Comparison of ENCODE assay signal across 1 cellular context in the genomic region with DNA sequence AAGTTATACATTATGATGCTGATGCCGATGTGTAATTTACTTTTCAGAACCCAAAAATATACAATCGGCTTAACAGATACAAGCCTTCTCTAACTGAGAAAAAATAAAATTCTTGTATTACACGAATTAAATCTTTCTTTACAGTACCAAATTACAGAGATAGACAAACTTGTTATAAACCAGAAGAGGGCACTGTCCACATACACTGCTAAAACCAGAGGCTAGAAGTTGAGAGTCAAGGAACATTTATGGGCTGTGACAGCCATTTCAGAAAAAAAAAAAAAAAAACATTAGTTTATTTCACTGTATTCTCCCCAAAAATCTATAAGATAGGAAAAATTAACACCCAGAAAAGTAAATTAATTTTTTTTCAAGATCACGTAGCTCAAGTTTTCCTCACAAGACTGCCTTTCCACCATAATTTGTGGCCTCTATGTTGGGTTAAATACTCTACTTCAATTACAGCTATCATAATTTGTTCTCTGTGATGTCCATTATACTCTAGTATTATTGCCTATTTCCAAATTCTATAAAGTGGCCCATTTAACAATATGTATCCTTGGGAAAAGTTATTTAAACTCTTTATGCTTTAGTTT.
TF ChIP-seq lines count a peak whose summit lies in the region.

No MANE protein-coding gene starts in this region.

TF ChIP-seq in K562, 482 proteins besides CTCF, POLR2A, EP300 and RAD21 (continued from another document and continues in another):
- TF ChIP-seq, protein P1, sequence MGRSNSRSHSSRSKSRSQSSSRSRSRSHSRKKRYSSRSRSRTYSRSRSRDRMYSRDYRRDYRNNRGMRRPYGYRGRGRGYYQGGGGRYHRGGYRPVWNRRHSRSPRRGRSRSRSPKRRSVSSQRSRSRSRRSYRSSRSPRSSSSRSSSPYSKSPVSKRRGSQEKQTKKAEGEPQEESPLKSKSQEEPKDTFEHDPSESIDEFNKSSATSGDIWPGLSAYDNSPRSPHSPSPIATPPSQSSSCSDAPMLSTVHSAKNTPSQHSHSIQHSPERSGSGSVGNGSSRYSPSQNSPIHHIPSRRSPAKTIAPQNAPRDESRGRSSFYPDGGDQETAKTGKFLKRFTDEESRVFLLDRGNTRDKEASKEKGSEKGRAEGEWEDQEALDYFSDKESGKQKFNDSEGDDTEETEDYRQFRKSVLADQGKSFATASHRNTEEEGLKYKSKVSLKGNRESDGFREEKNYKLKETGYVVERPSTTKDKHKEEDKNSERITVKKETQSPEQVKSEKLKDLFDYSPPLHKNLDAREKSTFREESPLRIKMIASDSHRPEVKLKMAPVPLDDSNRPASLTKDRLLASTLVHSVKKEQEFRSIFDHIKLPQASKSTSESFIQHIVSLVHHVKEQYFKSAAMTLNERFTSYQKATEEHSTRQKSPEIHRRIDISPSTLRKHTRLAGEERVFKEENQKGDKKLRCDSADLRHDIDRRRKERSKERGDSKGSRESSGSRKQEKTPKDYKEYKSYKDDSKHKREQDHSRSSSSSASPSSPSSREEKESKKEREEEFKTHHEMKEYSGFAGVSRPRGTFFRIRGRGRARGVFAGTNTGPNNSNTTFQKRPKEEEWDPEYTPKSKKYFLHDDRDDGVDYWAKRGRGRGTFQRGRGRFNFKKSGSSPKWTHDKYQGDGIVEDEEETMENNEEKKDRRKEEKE (IDR thresholded peaks at IDR 0.05; ENCODE audit: borderline replicate concordance in 1 of 2, control insufficient read depth in 1 of 2, low read depth in 2 of 2, low read length in 1 of 2): peak in 1 of 2 experiments; percentile 44; a peak in 1 of 4 replicates
- TF ChIP-seq, protein P2, sequence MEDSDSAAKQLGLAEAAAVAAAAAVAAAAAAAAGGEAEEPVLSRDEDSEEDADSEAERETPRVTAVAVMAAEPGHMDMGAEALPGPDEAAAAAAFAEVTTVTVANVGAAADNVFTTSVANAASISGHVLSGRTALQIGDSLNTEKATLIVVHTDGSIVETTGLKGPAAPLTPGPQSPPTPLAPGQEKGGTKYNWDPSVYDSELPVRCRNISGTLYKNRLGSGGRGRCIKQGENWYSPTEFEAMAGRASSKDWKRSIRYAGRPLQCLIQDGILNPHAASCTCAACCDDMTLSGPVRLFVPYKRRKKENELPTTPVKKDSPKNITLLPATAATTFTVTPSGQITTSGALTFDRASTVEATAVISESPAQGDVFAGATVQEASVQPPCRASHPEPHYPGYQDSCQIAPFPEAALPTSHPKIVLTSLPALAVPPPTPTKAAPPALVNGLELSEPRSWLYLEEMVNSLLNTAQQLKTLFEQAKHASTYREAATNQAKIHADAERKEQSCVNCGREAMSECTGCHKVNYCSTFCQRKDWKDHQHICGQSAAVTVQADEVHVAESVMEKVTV (CRISPR knock-in tag; IDR thresholded peaks at IDR 0.05): peak; percentile 59; the same call in 1 of the 2 replicates
- TF ChIP-seq, protein P3, sequence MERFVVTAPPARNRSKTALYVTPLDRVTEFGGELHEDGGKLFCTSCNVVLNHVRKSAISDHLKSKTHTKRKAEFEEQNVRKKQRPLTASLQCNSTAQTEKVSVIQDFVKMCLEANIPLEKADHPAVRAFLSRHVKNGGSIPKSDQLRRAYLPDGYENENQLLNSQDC (CRISPR knock-in tag; IDR thresholded peaks at IDR 0.05): no peak
- no peak for TF ChIP-seq GTF2E2 (tag; IDR thresholded peaks at IDR 0.05)
- peak; percentile 68 for TF ChIP-seq CC2D1A (IDR thresholded peaks at IDR 0.05)
- TF ChIP-seq ZNF12 (CRISPR knock-in tag; IDR thresholded peaks at IDR 0.05): no peak
- TF ChIP-seq ZEB2 (IDR thresholded peaks at IDR 0.05): no peak
- TF ChIP-seq HNRNPLL (IDR thresholded peaks at IDR 0.05; ENCODE audit: low read depth, low read length, poor library complexity, severe bottlenecking): no peak
- TF ChIP-seq, protein P4, sequence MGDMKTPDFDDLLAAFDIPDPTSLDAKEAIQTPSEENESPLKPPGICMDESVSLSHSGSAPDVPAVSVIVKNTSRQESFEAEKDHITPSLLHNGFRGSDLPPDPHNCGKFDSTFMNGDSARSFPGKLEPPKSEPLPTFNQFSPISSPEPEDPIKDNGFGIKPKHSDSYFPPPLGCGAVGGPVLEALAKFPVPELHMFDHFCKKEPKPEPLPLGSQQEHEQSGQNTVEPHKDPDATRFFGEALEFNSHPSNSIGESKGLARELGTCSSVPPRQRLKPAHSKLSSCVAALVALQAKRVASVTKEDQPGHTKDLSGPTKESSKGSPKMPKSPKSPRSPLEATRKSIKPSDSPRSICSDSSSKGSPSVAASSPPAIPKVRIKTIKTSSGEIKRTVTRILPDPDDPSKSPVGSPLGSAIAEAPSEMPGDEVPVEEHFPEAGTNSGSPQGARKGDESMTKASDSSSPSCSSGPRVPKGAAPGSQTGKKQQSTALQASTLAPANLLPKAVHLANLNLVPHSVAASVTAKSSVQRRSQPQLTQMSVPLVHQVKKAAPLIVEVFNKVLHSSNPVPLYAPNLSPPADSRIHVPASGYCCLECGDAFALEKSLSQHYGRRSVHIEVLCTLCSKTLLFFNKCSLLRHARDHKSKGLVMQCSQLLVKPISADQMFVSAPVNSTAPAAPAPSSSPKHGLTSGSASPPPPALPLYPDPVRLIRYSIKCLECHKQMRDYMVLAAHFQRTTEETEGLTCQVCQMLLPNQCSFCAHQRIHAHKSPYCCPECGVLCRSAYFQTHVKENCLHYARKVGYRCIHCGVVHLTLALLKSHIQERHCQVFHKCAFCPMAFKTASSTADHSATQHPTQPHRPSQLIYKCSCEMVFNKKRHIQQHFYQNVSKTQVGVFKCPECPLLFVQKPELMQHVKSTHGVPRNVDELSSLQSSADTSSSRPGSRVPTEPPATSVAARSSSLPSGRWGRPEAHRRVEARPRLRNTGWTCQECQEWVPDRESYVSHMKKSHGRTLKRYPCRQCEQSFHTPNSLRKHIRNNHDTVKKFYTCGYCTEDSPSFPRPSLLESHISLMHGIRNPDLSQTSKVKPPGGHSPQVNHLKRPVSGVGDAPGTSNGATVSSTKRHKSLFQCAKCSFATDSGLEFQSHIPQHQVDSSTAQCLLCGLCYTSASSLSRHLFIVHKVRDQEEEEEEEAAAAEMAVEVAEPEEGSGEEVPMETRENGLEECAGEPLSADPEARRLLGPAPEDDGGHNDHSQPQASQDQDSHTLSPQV (IDR thresholded peaks at IDR 0.05): peak; percentile 21; the same call in 1 of the 2 replicates
- TF ChIP-seq POU5F1 (IDR thresholded peaks at IDR 0.05; ENCODE audit: borderline replicate concordance, low read depth, low read length, partially characterized antibody): no peak
- TF ChIP-seq, protein P5, sequence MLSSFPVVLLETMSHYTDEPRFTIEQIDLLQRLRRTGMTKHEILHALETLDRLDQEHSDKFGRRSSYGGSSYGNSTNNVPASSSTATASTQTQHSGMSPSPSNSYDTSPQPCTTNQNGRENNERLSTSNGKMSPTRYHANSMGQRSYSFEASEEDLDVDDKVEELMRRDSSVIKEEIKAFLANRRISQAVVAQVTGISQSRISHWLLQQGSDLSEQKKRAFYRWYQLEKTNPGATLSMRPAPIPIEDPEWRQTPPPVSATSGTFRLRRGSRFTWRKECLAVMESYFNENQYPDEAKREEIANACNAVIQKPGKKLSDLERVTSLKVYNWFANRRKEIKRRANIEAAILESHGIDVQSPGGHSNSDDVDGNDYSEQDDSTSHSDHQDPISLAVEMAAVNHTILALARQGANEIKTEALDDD (IDR thresholded peaks at IDR 0.05): no peak
- no peak for TF ChIP-seq ZNF696 (CRISPR knock-in tag; conservative IDR thresholded peaks at IDR 0.05)
- TF ChIP-seq, protein P6, sequence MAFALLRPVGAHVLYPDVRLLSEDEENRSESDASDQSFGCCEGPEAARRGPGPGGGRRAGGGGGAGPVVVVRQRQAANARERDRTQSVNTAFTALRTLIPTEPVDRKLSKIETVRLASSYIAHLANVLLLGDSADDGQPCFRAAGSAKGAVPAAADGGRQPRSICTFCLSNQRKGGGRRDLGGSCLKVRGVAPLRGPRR (CRISPR knock-in tag; IDR thresholded peaks at IDR 0.05): no peak
- peak; percentile 56; the same call in 1 of the 2 replicates for TF ChIP-seq FOXJ2 (tag; IDR thresholded peaks at IDR 0.05)
- 0 out of 2 replicates have a peak, but pooled peaks have one; percentile 62 for TF ChIP-seq ZNF589 (CRISPR knock-in tag; IDR thresholded peaks at IDR 0.05; ENCODE audit: low read depth)
- TF ChIP-seq, protein P7, sequence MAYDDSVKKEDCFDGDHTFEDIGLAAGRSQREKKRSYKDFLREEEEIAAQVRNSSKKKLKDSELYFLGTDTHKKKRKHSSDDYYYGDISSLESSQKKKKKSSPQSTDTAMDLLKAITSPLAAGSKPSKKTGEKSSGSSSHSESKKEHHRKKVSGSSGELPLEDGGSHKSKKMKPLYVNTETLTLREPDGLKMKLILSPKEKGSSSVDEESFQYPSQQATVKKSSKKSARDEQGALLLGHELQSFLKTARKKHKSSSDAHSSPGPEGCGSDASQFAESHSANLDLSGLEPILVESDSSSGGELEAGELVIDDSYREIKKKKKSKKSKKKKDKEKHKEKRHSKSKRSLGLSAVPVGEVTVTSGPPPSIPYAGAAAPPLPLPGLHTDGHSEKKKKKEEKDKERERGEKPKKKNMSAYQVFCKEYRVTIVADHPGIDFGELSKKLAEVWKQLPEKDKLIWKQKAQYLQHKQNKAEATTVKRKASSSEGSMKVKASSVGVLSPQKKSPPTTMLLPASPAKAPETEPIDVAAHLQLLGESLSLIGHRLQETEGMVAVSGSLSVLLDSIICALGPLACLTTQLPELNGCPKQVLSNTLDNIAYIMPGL (CRISPR knock-in tag; IDR thresholded peaks at IDR 0.05): no peak
- TF ChIP-seq, protein P8, sequence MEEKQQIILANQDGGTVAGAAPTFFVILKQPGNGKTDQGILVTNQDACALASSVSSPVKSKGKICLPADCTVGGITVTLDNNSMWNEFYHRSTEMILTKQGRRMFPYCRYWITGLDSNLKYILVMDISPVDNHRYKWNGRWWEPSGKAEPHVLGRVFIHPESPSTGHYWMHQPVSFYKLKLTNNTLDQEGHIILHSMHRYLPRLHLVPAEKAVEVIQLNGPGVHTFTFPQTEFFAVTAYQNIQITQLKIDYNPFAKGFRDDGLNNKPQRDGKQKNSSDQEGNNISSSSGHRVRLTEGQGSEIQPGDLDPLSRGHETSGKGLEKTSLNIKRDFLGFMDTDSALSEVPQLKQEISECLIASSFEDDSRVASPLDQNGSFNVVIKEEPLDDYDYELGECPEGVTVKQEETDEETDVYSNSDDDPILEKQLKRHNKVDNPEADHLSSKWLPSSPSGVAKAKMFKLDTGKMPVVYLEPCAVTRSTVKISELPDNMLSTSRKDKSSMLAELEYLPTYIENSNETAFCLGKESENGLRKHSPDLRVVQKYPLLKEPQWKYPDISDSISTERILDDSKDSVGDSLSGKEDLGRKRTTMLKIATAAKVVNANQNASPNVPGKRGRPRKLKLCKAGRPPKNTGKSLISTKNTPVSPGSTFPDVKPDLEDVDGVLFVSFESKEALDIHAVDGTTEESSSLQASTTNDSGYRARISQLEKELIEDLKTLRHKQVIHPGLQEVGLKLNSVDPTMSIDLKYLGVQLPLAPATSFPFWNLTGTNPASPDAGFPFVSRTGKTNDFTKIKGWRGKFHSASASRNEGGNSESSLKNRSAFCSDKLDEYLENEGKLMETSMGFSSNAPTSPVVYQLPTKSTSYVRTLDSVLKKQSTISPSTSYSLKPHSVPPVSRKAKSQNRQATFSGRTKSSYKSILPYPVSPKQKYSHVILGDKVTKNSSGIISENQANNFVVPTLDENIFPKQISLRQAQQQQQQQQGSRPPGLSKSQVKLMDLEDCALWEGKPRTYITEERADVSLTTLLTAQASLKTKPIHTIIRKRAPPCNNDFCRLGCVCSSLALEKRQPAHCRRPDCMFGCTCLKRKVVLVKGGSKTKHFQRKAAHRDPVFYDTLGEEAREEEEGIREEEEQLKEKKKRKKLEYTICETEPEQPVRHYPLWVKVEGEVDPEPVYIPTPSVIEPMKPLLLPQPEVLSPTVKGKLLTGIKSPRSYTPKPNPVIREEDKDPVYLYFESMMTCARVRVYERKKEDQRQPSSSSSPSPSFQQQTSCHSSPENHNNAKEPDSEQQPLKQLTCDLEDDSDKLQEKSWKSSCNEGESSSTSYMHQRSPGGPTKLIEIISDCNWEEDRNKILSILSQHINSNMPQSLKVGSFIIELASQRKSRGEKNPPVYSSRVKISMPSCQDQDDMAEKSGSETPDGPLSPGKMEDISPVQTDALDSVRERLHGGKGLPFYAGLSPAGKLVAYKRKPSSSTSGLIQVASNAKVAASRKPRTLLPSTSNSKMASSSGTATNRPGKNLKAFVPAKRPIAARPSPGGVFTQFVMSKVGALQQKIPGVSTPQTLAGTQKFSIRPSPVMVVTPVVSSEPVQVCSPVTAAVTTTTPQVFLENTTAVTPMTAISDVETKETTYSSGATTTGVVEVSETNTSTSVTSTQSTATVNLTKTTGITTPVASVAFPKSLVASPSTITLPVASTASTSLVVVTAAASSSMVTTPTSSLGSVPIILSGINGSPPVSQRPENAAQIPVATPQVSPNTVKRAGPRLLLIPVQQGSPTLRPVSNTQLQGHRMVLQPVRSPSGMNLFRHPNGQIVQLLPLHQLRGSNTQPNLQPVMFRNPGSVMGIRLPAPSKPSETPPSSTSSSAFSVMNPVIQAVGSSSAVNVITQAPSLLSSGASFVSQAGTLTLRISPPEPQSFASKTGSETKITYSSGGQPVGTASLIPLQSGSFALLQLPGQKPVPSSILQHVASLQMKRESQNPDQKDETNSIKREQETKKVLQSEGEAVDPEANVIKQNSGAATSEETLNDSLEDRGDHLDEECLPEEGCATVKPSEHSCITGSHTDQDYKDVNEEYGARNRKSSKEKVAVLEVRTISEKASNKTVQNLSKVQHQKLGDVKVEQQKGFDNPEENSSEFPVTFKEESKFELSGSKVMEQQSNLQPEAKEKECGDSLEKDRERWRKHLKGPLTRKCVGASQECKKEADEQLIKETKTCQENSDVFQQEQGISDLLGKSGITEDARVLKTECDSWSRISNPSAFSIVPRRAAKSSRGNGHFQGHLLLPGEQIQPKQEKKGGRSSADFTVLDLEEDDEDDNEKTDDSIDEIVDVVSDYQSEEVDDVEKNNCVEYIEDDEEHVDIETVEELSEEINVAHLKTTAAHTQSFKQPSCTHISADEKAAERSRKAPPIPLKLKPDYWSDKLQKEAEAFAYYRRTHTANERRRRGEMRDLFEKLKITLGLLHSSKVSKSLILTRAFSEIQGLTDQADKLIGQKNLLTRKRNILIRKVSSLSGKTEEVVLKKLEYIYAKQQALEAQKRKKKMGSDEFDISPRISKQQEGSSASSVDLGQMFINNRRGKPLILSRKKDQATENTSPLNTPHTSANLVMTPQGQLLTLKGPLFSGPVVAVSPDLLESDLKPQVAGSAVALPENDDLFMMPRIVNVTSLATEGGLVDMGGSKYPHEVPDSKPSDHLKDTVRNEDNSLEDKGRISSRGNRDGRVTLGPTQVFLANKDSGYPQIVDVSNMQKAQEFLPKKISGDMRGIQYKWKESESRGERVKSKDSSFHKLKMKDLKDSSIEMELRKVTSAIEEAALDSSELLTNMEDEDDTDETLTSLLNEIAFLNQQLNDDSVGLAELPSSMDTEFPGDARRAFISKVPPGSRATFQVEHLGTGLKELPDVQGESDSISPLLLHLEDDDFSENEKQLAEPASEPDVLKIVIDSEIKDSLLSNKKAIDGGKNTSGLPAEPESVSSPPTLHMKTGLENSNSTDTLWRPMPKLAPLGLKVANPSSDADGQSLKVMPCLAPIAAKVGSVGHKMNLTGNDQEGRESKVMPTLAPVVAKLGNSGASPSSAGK (IDR thresholded peaks at IDR 0.05): no peak
- TF ChIP-seq, protein P9, sequence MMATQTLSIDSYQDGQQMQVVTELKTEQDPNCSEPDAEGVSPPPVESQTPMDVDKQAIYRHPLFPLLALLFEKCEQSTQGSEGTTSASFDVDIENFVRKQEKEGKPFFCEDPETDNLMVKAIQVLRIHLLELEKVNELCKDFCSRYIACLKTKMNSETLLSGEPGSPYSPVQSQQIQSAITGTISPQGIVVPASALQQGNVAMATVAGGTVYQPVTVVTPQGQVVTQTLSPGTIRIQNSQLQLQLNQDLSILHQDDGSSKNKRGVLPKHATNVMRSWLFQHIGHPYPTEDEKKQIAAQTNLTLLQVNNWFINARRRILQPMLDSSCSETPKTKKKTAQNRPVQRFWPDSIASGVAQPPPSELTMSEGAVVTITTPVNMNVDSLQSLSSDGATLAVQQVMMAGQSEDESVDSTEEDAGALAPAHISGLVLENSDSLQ (IDR thresholded peaks at IDR 0.05): 0 out of 2 replicates have a peak, but pooled peaks have one; percentile 9
- TF ChIP-seq POLR2H (tag; IDR thresholded peaks at IDR 0.05; ENCODE audit: low read depth): peak; percentile 73
- peak; percentile 59; the same call in 1 of the 2 replicates for TF ChIP-seq ARID2 (IDR thresholded peaks at IDR 0.05)
- no peak for TF ChIP-seq ZBTB1 (CRISPR knock-in tag; IDR thresholded peaks at IDR 0.05; ENCODE audit: borderline replicate concordance, low read depth)
